Comparison of ENCODE assay signal across 13 cellular contexts in genomic region chr9:136688274-136689107, GRCh38. TPM values are rescaled to one million over a fixed set of nuclear protein-coding genes. Genes with fewer than 3 reads are reported as not detected.
DNase-seq lines count a peak whose midpoint lies in the region; TF ChIP-seq lines count a peak whose summit lies in the region.
"Had no signal": no experiment of that assay in that cellular context is flagged by ENCODE, and none has a peak within 500 bp of the region (broad histone marks: within the 10 kb centered on the region; RNA-seq: fewer than 3 reads in every experiment).

No MANE protein-coding gene starts in this region.

- 49 to 72% (median 65%) methylated on average over 17 to 21 of the region's 21 CpGs for WGBS in spleen, 5 donors

- CTCF ChIA-PET in activated CD4-positive, alpha-beta memory T cell treated with anti-CD3 and anti-CD28 coated beads, Interleukin-2, amount 10 ng/mL, durations not matched to agents 7 days and 5 days (lab: Charles Lee), result interaction anchor here (0.9 kb wide), 1 partner anchor 17 kb away, joined by 3 read pairs; no protein-coding TSS in a partner anchor
- CTCF ChIA-PET in activated CD4-positive, alpha-beta memory T cell treated with anti-CD3 and anti-CD28 coated beads for 36 hours (lab: Charles Lee), result interaction anchor here (0.9 to 1.5 kb wide), 3 partner anchors 17 to 204 kb away, joined by 3 to 5 read pairs (median 3); no protein-coding TSS in a partner anchor

- H3K36me3 Mint-ChIP-seq in activated CD4-positive, alpha-beta memory T cell treated with anti-CD3 and anti-CD28 coated beads, Interleukin-2, amount 10 ng/mL, durations not matched to agents 7 days and 5 days (ENCODE audit: low read depth), result no peaks in the 10 kb centered on the region
- H3K36me3 Mint-ChIP-seq in activated CD4-positive, alpha-beta memory T cell treated with anti-CD3 and anti-CD28 coated beads for 36 hours, result no peaks in the 10 kb centered on the region

- no peak for TF ChIP-seq POLR2A in spleen (IDR thresholded peaks at IDR 0.05)

- H3K4me3 ChIP-seq in fibroblast of villous mesenchyme (ENCODE audit: low read depth, low read length) (no peak overlapping the region), spleen (peak overlapping the region in 2 of 8 donors; percentile 78 to 95)

- no peak for DNase-seq in activated CD4-positive, alpha-beta memory T cell treated with anti-CD3 and anti-CD28 coated beads, Interleukin-2, amount 10 ng/mL, durations not matched to agents 7 days and 5 days
- no peak for DNase-seq in activated CD4-positive, alpha-beta memory T cell treated with anti-CD3 and anti-CD28 coated beads for 36 hours
- DNase-seq in NCI-H69 (lab: John Stamatoyannopoulos, UW), result peak; percentile 22
- DNase-seq in fibroblast of villous mesenchyme (ENCODE audit: low read depth), result peak; percentile 20
- DNase-seq in spleen, result no peak
- DNase-seq in amygdala (lab: John Stamatoyannopoulos, UW), result no peak
- no peak for DNase-seq in ACHN
- no peak for DNase-seq in NCI-H187 (lab: John Stamatoyannopoulos, UW)
- DNase-seq: activated gamma-delta T cell, mesenchymal stem cell, NCI-H2227 treated with DMSO at 0.1 percent for 48 hours had no signal

- in situ Hi-C loops in ACHN (cut with HindIII; ENCODE audit: low pct_ligation_motif_present, low pct_unique_long_range_greater_than_20kb, low sequenced_read_pairs), result no loop called here

- peaks cover 0 to 5% (median 0%) of the 10 kb centered on the region in 7 donors for H3K27me3 ChIP-seq in spleen (replicated peaks in 1 of 7)

- TF ChIP-seq CTCF in fibroblast of villous mesenchyme (IDR thresholded peaks at IDR 0.05; ENCODE audit: insufficient read depth, low read depth, low read length), result no peak
- no peak for TF ChIP-seq CTCF in spleen (IDR thresholded peaks at IDR 0.05 in 8 of 11, conservative IDR thresholded peaks at IDR 0.05 in 3 of 11)

- intact Hi-C loops in activated CD4-positive, alpha-beta memory T cell treated with anti-CD3 and anti-CD28 coated beads for 36 hours (cut with micrococcal nuclease), result no loop called here
- intact Hi-C loops in spleen (cut with DNase I; ENCODE audit: low total_unique reads), result no loop called here

- POLR2A ChIA-PET in activated CD4-positive, alpha-beta memory T cell treated with anti-CD3 and anti-CD28 coated beads, Interleukin-2, amount 10 ng/mL, durations not matched to agents 7 days and 5 days (lab: Charles Lee), result interaction anchor here (1.3 kb wide), 1 partner anchor 39 kb away, joined by 6 read pairs; no protein-coding TSS in a partner anchor
- POLR2A ChIA-PET in activated CD4-positive, alpha-beta memory T cell treated with anti-CD3 and anti-CD28 coated beads for 36 hours (lab: Charles Lee), result no interaction called here

- no peaks in the 10 kb centered on the region for H3K9me3 Mint-ChIP-seq in activated CD4-positive, alpha-beta memory T cell treated with anti-CD3 and anti-CD28 coated beads, Interleukin-2, amount 10 ng/mL, durations not matched to agents 7 days and 5 days
- H3K9me3 Mint-ChIP-seq in activated CD4-positive, alpha-beta memory T cell treated with anti-CD3 and anti-CD28 coated beads for 36 hours, result no peaks in the 10 kb centered on the region
- H3K9me3 Mint-ChIP-seq: T-helper 1 cell treated with Interleukin-12 subunit alpha and Interleukin-12 subunit beta and Interleukin-4 antibody, amounts not matched to agents 30 μg/mL and 1 μg/mL, for 36 hours had no signal

- no peak overlapping the region for H3K27ac Mint-ChIP-seq in activated CD4-positive, alpha-beta memory T cell treated with anti-CD3 and anti-CD28 coated beads, Interleukin-2, amount 10 ng/mL, durations not matched to agents 7 days and 5 days
- H3K27ac Mint-ChIP-seq in activated CD4-positive, alpha-beta memory T cell treated with anti-CD3 and anti-CD28 coated beads for 36 hours, result no peak overlapping the region
- H3K27ac Mint-ChIP-seq: T-helper 1 cell treated with Interleukin-12 subunit alpha and Interleukin-12 subunit beta and Interleukin-4 antibody, amounts not matched to agents 30 μg/mL and 1 μg/mL, for 36 hours had no signal

- H3K36me3 ChIP-seq in spleen, result peaks cover 0 to 14% (median 0%) of the 10 kb centered on the region in 6 donors

- H3K27ac ChIP-seq in spleen, result peak overlapping the region in 5 of 8 donors; percentile 92 to 99 (median 98)

- H3K9me3 ChIP-seq in spleen, result no peaks in the 10 kb centered on the region

- H3K27me3 Mint-ChIP-seq in activated CD4-positive, alpha-beta memory T cell treated with anti-CD3 and anti-CD28 coated beads, Interleukin-2, amount 10 ng/mL, durations not matched to agents 7 days and 5 days, result peaks cover 11% of the 10 kb centered on the region
- H3K27me3 Mint-ChIP-seq in activated CD4-positive, alpha-beta memory T cell treated with anti-CD3 and anti-CD28 coated beads for 36 hours, result peaks cover 10% of the 10 kb centered on the region

- peak overlapping the region; percentile 32 for H3K4me3 Mint-ChIP-seq in activated CD4-positive, alpha-beta memory T cell treated with anti-CD3 and anti-CD28 coated beads, Interleukin-2, amount 10 ng/mL, durations not matched to agents 7 days and 5 days
- no peak overlapping the region for H3K4me3 Mint-ChIP-seq in activated CD4-positive, alpha-beta memory T cell treated with anti-CD3 and anti-CD28 coated beads for 36 hours
- H3K4me3 Mint-ChIP-seq: T-helper 1 cell treated with Interleukin-12 subunit alpha and Interleukin-12 subunit beta and Interleukin-4 antibody, amounts not matched to agents 30 μg/mL and 1 μg/mL, for 36 hours had no signal

- peaks cover 6% of the 10 kb centered on the region for H3K4me1 Mint-ChIP-seq in activated CD4-positive, alpha-beta memory T cell treated with anti-CD3 and anti-CD28 coated beads, Interleukin-2, amount 10 ng/mL, durations not matched to agents 7 days and 5 days
- H3K4me1 Mint-ChIP-seq in activated CD4-positive, alpha-beta memory T cell treated with anti-CD3 and anti-CD28 coated beads for 36 hours (ENCODE audit: low read depth), result no peaks in the 10 kb centered on the region

- peaks cover 20 to 60% (median 44%) of the 10 kb centered on the region in 6 donors for H3K4me1 ChIP-seq in spleen

RNA-seq across cellular contexts. Expression of gene AGPAT2, which starts 1.2 kb away (rescaled TPM):
- total RNA-seq in activated CD4-positive, alpha-beta memory T cell treated with anti-CD3 and anti-CD28 coated beads, Interleukin-2, amount 10 ng/mL, durations not matched to agents 7 days and 5 days, result 10 to 100 TPM; 17.2 to 18.8 TPM
- 10 to 100 TPM; 16.3 to 16.8 TPM for total RNA-seq in activated CD4-positive, alpha-beta memory T cell treated with anti-CD3 and anti-CD28 coated beads for 36 hours
- total RNA-seq in fibroblast of villous mesenchyme, result 31.5 and 34.5 TPM in 2 replicates
- 10 to 100 TPM; 26.9 to 47.7 (median 40.4) TPM for total RNA-seq in spleen
- polyA plus RNA-seq in spleen, result 10 to 100 TPM; 31.9 to 43.8 (median 35.1) TPM

RNA-seq across cellular contexts. Expression of gene DIPK1B, which starts 23.9 kb away (rescaled TPM):
- total RNA-seq in activated CD4-positive, alpha-beta memory T cell treated with anti-CD3 and anti-CD28 coated beads, Interleukin-2, amount 10 ng/mL, durations not matched to agents 7 days and 5 days, result under 1 TPM; 0.15 to 0.18 TPM
- not detected for total RNA-seq in activated CD4-positive, alpha-beta memory T cell treated with anti-CD3 and anti-CD28 coated beads for 36 hours
- total RNA-seq in fibroblast of villous mesenchyme (under 0.01 and 0.43 TPM in 2 replicates), spleen (10 to 100 TPM in 5 of 7 donors, 1 to 10 TPM in 2; 5.2 to 26.5 (median 13.3) TPM)
- polyA plus RNA-seq in spleen, result 10 to 100 TPM in 2 of 3 donors, 1 to 10 TPM in 1; 8.2 to 16.8 (median 11.3) TPM

RNA-seq across cellular contexts. Expression of gene EGFL7, which starts 25.8 kb away (rescaled TPM):
- total RNA-seq in activated CD4-positive, alpha-beta memory T cell treated with anti-CD3 and anti-CD28 coated beads, Interleukin-2, amount 10 ng/mL, durations not matched to agents 7 days and 5 days, result under 1 TPM; 0.28 to 0.30 TPM
- total RNA-seq in activated CD4-positive, alpha-beta memory T cell treated with anti-CD3 and anti-CD28 coated beads for 36 hours, result under 1 TPM; 0.90 to 0.93 TPM
- total RNA-seq in fibroblast of villous mesenchyme, result 7.7 and 9.9 TPM in 2 replicates
- 100 to 1,000 TPM; 132 to 246 (median 179) TPM for total RNA-seq in spleen
- 100 to 1,000 TPM; 169 to 522 (median 409) TPM for polyA plus RNA-seq in spleen

RNA-seq across cellular contexts. Expression of gene LCN10, which starts 54.2 kb away (rescaled TPM):
- not detected for total RNA-seq in activated CD4-positive, alpha-beta memory T cell treated with anti-CD3 and anti-CD28 coated beads, Interleukin-2, amount 10 ng/mL, durations not matched to agents 7 days and 5 days
- 1 to 10 TPM; 1.2 to 1.5 TPM for total RNA-seq in activated CD4-positive, alpha-beta memory T cell treated with anti-CD3 and anti-CD28 coated beads for 36 hours
- total RNA-seq in fibroblast of villous mesenchyme, result under 0.01 TPM in 1 of 2 replicates, not detected in the other
- 10 to 100 TPM in 5 of 7 donors, 1 to 10 TPM in 2; 7.2 to 18.0 (median 12.8) TPM for total RNA-seq in spleen
- 10 to 100 TPM; 22.6 to 41.3 (median 24.5) TPM for polyA plus RNA-seq in spleen
- total RNA-seq: H4 had no signal

RNA-seq across cellular contexts. Expression of gene LCN6, which starts 59.8 kb away (rescaled TPM):
- total RNA-seq in activated CD4-positive, alpha-beta memory T cell treated with anti-CD3 and anti-CD28 coated beads, Interleukin-2, amount 10 ng/mL, durations not matched to agents 7 days and 5 days, result under 1 TPM in 1 of 2 experiments, not detected in 1; 0.40 TPM
- not detected for total RNA-seq in activated CD4-positive, alpha-beta memory T cell treated with anti-CD3 and anti-CD28 coated beads for 36 hours
- not detected in 2 replicates for total RNA-seq in fibroblast of villous mesenchyme
- 1 to 10 TPM; 1.2 to 8.7 (median 3.7) TPM for total RNA-seq in spleen
- polyA plus RNA-seq in spleen, result 10 to 100 TPM in 1 of 3 donors, 1 to 10 TPM in 2; 3.7 to 18.9 (median 5.0) TPM
- total RNA-seq: H4 had no signal

Comparison
In these comparisons a context has a peak if more than half of its experiments do, and no peak if none do; other contexts are left out.
1. DNase-seq: peak in NCI-H69 (single experiment) and fibroblast of villous mesenchyme (single experiment); none in activated CD4-positive, alpha-beta memory T cell treated with anti-CD3 and anti-CD28 coated beads, Interleukin-2, amount 10 ng/mL, durations not matched to agents 7 days and 5 days (single experiment), activated CD4-positive, alpha-beta memory T cell treated with anti-CD3 and anti-CD28 coated beads for 36 hours (single experiment), spleen (single experiment), amygdala (0 of 56), ACHN (single experiment) and NCI-H187 (0 of 2).
2. RNA of gene EGFL7, which starts 25.8 kb away (total RNA-seq): 132 to 246 TPM in spleen; 7.7 to 9.9 TPM in fibroblast of villous mesenchyme, 0.90 to 0.93 TPM in activated CD4-positive, alpha-beta memory T cell treated with anti-CD3 and anti-CD28 coated beads for 36 hours and 0.28 to 0.30 TPM in activated CD4-positive, alpha-beta memory T cell treated with anti-CD3 and anti-CD28 coated beads, Interleukin-2, amount 10 ng/mL, durations not matched to agents 7 days and 5 days; every median in the first group is over 10 times any median in the second.